Comparison of ENCODE assay signal across 8 cellular contexts in the genomic region with DNA sequence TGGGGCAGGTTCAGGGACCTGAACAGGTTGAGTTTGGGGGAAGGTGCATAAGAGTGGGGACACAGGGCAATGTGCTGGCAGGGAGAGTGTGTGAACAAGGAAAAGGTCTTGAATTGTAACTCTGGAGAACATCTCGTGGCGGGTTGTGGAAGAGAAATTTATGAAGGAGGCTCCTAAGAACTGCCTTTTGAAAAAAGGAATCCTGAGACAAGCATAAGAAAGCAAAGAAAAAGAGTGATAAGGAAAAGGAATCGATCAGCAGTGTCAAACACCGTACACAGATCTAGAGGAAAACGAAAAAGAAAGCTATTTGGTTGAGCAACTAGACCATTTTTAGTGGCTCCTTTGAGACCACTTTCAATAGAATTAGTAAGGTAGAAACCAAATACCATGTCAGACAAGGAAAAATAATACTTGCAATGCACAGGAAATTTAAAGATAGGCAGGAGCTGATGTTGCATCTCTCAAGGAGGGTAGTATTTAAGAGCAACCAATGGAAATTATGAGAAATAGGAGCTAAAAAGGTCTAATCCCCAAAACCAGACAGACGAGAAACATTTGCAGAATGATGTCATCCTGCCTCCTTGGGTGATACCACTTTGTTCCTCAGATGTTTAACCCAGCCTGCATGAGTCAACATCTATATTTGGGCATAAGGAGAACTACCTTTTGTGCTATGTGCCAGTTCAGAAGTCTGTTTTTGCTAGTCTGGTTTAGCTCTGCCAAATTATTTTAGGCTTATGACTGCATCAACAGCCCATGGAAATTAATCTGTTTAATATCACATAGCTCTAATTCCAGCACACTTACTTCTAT.
DNase-seq lines count a peak whose midpoint lies in the region; ATAC-seq and TF ChIP-seq lines count a peak whose summit lies in the region.

No MANE protein-coding gene starts in this region.

- 62% methylated on average over 6 of the region's 6 CpGs for whole genome bisulfite sequencing in hepatocyte (ENCODE audit: low lambda C conversion rate, missing lambda C conversion rate)
- WGBS in testis, 2 donors, result 79 to 87% methylated on average over 6 of the region's 6 CpGs

- no peaks in the 10 kb centered on the region for H3K9me3 ChIP-seq in MM.1S (replicated peaks; ENCODE audit: insufficient read depth, low read length)
- H3K9me3 ChIP-seq in hepatocyte (ENCODE audit: low read depth), result no peaks in the 10 kb centered on the region
- H3K9me3 ChIP-seq in stomach smooth muscle (ENCODE audit: control insufficient read depth in 2 of 2, low read length in 2 of 2), result no peaks in the 10 kb centered on the region
- no peaks in the 10 kb centered on the region for H3K9me3 ChIP-seq in testis

- H3K4me1 Mint-ChIP-seq in activated naive CD4-positive, alpha-beta T cell treated with anti-CD3 and anti-CD28 coated beads, Interleukin-2, amount 50 U/mL, for 24 hours, result peaks cover 37% of the 10 kb centered on the region

- DNase-seq in A172 (ENCODE audit: low spot score) (peak; percentile 90), GM13976 (ENCODE audit: low spot score) (peak; percentile 53), MM.1S (peak; percentile 97), hepatocyte (ENCODE audit: low spot score) (peak; percentile 74), testis (no peak)

- H3K4me3 ChIP-seq in MM.1S (ENCODE audit: low read length) (peak overlapping the region; percentile 58), hepatocyte (no peak overlapping the region), stomach smooth muscle (ENCODE audit: low read length in 2 of 2) (no peak overlapping the region), testis (no peak overlapping the region)

- no peaks in the 10 kb centered on the region for H3K36me3 ChIP-seq in MM.1S (replicated peaks; ENCODE audit: insufficient read depth, low read length)
- H3K36me3 ChIP-seq in hepatocyte (replicated peaks; ENCODE audit: insufficient read depth, low read depth), result no peaks in the 10 kb centered on the region
- no peaks in the 10 kb centered on the region for H3K36me3 ChIP-seq in stomach smooth muscle (ENCODE audit: control insufficient read depth in 2 of 2, insufficient read depth in 2 of 2, low read length in 2 of 2)
- H3K36me3 ChIP-seq in testis (ENCODE audit: low read depth, missing control alignments), result no peaks in the 10 kb centered on the region

- no peak for TF ChIP-seq POLR2A in testis (IDR thresholded peaks at IDR 0.05)

- H3K27ac Mint-ChIP-seq in activated naive CD4-positive, alpha-beta T cell treated with anti-CD3 and anti-CD28 coated beads, Interleukin-2, amount 50 U/mL, for 24 hours, result peak overlapping the region; percentile 85

- TF ChIP-seq CTCF in GM13976 (IDR thresholded peaks at IDR 0.05; ENCODE audit: borderline replicate concordance, control extremely low read depth, extremely low read depth, insufficient read depth, missing control alignments), result no peak
- no peak for TF ChIP-seq CTCF in MM.1S (IDR thresholded peaks at IDR 0.05; ENCODE audit: low read length)
- TF ChIP-seq CTCF in hepatocyte (IDR thresholded peaks at IDR 0.05; ENCODE audit: poor library complexity), result no peak
- TF ChIP-seq CTCF in testis (IDR thresholded peaks at IDR 0.05), result no peak

- H3K27me3 Mint-ChIP-seq in activated naive CD4-positive, alpha-beta T cell treated with anti-CD3 and anti-CD28 coated beads, Interleukin-2, amount 50 U/mL, for 24 hours, result no peaks in the 10 kb centered on the region

- H3K4me2 ChIP-seq in MM.1S (ENCODE audit: low read depth, low read length), result peak overlapping the region; percentile 85
- peak overlapping the region; percentile 52 for H3K4me2 ChIP-seq in hepatocyte

- no peaks in the 10 kb centered on the region for H3K79me2 ChIP-seq in MM.1S (ENCODE audit: low read length)
- H3K79me2 ChIP-seq in hepatocyte, result no peaks in the 10 kb centered on the region

- ATAC-seq in HG02588 (IDR thresholded peaks at IDR 0.05; ENCODE audit: unreplicated experiment), result peak; percentile 94

- in situ Hi-C loops in GM13976 (cut with MboI; ENCODE audit: low sequenced_read_pairs, unreplicated experiment), result no loop called here

- peak overlapping the region; percentile 97 for H3K27ac ChIP-seq in MM.1S (ENCODE audit: low read length)
- H3K27ac ChIP-seq in hepatocyte, result peak overlapping the region; percentile 80
- peak overlapping the region; percentile 81 for H3K27ac ChIP-seq in stomach smooth muscle (ENCODE audit: low read length)
- no peak overlapping the region for H3K27ac ChIP-seq in testis

- H3K9ac ChIP-seq in MM.1S (ENCODE audit: low read length) (peak overlapping the region; percentile 90), stomach smooth muscle (ENCODE audit: low read length in 2 of 2) (peak overlapping the region in 1 of 2 donors; percentile 59)

- intact Hi-C loops in testis (cut with DNase I; ENCODE audit: low total_unique reads), result no loop called here

- H3F3A ChIP-seq in MM.1S (ENCODE audit: insufficient read depth, low read length), result peaks cover 33% of the 10 kb centered on the region

- no peaks in the 10 kb centered on the region for H3K9me3 Mint-ChIP-seq in activated naive CD4-positive, alpha-beta T cell treated with anti-CD3 and anti-CD28 coated beads, Interleukin-2, amount 50 U/mL, for 24 hours

- H4K20me1 ChIP-seq in MM.1S (ENCODE audit: insufficient read depth, low read length) (no peaks in the 10 kb centered on the region), hepatocyte (ENCODE audit: insufficient read depth, poor library complexity, severe bottlenecking) (no peaks in the 10 kb centered on the region)

- H3K4me1 ChIP-seq in MM.1S (ENCODE audit: low read length) (peaks cover 67% of the 10 kb centered on the region), hepatocyte (ENCODE audit: insufficient read depth) (peaks cover 12% of the 10 kb centered on the region), stomach smooth muscle (ENCODE audit: control insufficient read depth, insufficient read depth, low read length) (peaks cover 13% of the 10 kb centered on the region), testis (no peaks in the 10 kb centered on the region)

- H2AFZ ChIP-seq in MM.1S (ENCODE audit: low read length), result 0 out of 2 replicates have a peak overlapping the region, but pooled peaks have one; percentile 10
- no peak overlapping the region for H2AFZ ChIP-seq in hepatocyte

- H3K27me3 ChIP-seq in MM.1S (replicated peaks; ENCODE audit: insufficient read depth, low read length) (no peaks in the 10 kb centered on the region), hepatocyte (no peaks in the 10 kb centered on the region), stomach smooth muscle (ENCODE audit: control insufficient read depth in 1 of 2, insufficient read depth in 2 of 2, low read length in 2 of 2) (no peaks in the 10 kb centered on the region), testis (no peaks in the 10 kb centered on the region)

- H3K4me3 Mint-ChIP-seq in activated naive CD4-positive, alpha-beta T cell treated with anti-CD3 and anti-CD28 coated beads, Interleukin-2, amount 50 U/mL, for 24 hours, result peak overlapping the region; percentile 52

- H3K9me2 ChIP-seq in MM.1S (replicated peaks; ENCODE audit: insufficient read depth, low read length) (no peaks in the 10 kb centered on the region), hepatocyte (replicated peaks; ENCODE audit: insufficient read depth) (no peaks in the 10 kb centered on the region)

- peaks cover 2% of the 10 kb centered on the region for H3K36me3 Mint-ChIP-seq in activated naive CD4-positive, alpha-beta T cell treated with anti-CD3 and anti-CD28 coated beads, Interleukin-2, amount 50 U/mL, for 24 hours

Comparison
In these comparisons a context has a peak if more than half of its experiments do, and no peak if none do; other contexts are left out.
1. H3K27ac ChIP-seq: peak in MM.1S (single experiment), hepatocyte (single experiment) and stomach smooth muscle (single experiment); none in testis (0 of 2).